1 cellular context compared by ENCODE assay signal in genomic region chr2:55719852-55720251, GRCh38.
TF ChIP-seq lines count a peak whose summit lies in the region.

No MANE protein-coding gene starts in this region.

TF ChIP-seq in SK-N-SH treated with all-trans-retinoic acid at 6 μM for 48 hours, 23 proteins besides CTCF, POLR2A, EP300 and RAD21 (continued from another document):
- TF ChIP-seq PATZ1 (CRISPR knock-in tag; IDR thresholded peaks at IDR 0.05; ENCODE audit: borderline replicate concordance) (no peak), GLIS3 (CRISPR knock-in tag; IDR thresholded peaks at IDR 0.05) (no peak), ISL1 (CRISPR knock-in tag; IDR thresholded peaks at IDR 0.05) (no peak), SNAI2 (CRISPR knock-in tag; IDR thresholded peaks at IDR 0.05) (no peak), CREB5 (CRISPR knock-in tag; IDR thresholded peaks at IDR 0.05; ENCODE audit: low read depth) (no peak), TOX (CRISPR knock-in tag; IDR thresholded peaks at IDR 0.05; ENCODE audit: borderline replicate concordance) (no peak), ZNF565 (CRISPR knock-in tag; conservative IDR thresholded peaks at IDR 0.05; ENCODE audit: low read depth) (no peak), ZC3H10 (CRISPR knock-in tag; IDR thresholded peaks at IDR 0.05) (no peak), ZNF70 (CRISPR knock-in tag; IDR thresholded peaks at IDR 0.05) (no peak), TCF4 (CRISPR knock-in tag; IDR thresholded peaks at IDR 0.05; ENCODE audit: borderline replicate concordance) (no peak), OSR1 (CRISPR knock-in tag; IDR thresholded peaks at IDR 0.05) (no peak), TSHZ2 (CRISPR knock-in tag; IDR thresholded peaks at IDR 0.05) (no peak), PPARA (CRISPR knock-in tag; IDR thresholded peaks at IDR 0.05; ENCODE audit: borderline replicate concordance) (no peak), ARNTL (CRISPR knock-in tag; IDR thresholded peaks at IDR 0.05; ENCODE audit: borderline replicate concordance, low read depth) (no peak), RARB (CRISPR knock-in tag; IDR thresholded peaks at IDR 0.05) (no peak), CSDC2 (CRISPR knock-in tag; IDR thresholded peaks at IDR 0.05) (no peak), ZNF8 (CRISPR knock-in tag; IDR thresholded peaks at IDR 0.05) (no peak), POU6F1 (CRISPR knock-in tag; IDR thresholded peaks at IDR 0.05; ENCODE audit: borderline replicate concordance, low read depth) (no peak)
TF ChIP-seq in SK-N-SH treated with all-trans-retinoic acid at 6 μM for 48 hours: peak in this region for 0.
